ENCODE assay signal across 28 cellular contexts in the genomic region with DNA sequence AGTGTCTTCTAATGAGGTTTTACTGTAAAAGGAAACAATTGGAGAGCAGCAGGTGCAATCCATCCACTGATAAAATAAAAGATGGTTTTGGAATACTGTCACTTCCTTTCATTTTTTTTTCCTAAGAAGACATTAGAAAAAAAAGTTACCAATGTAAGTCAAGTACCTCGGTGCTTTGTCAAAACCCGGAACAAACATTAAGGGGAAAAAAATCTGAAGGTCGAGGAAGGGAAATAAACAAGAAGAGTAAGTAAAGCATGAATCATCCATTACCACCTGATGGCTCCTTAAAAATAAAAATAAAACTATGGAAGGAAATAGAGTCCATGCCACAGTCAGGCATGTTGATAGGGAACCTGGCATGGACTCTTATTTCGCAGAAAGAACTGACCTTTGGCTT. TPM values are rescaled to one million over a fixed set of nuclear protein-coding genes. Genes with fewer than 3 reads are reported as not detected.
"Had no signal": no experiment of that assay in that cellular context is flagged by ENCODE, and none has a peak within 500 bp of the region (broad histone marks: within the 10 kb centered on the region; RNA-seq: fewer than 3 reads in every experiment).

No MANE protein-coding gene starts in this region.

- H3K27me3 ChIP-seq: cardiac muscle cell, Peyer's patch, SJCRH30 had no signal

- H3K4me3 ChIP-seq: cardiac muscle cell, K562, Peyer's patch, SJCRH30 had no signal

- H3K9ac ChIP-seq: SK-N-SH had no signal

- FAIRE-seq: astrocyte, K562 had no signal

- H3K27ac ChIP-seq: cardiac muscle cell, Peyer's patch, RWPE1, SJCRH30, VCaP had no signal

- H3K36me3 ChIP-seq: cardiac muscle cell, Peyer's patch, SJCRH30 had no signal

- ATAC-seq: activated CD4-positive, alpha-beta T cell treated with anti-CD3 and anti-CD28 coated beads for 36 hours; activated T-helper 17 cell treated with anti-CD3 and anti-CD28 coated beads, Interleukin-2, amount 50 U/mL, for 72 hours; K562 had no signal

- H3K4me2 ChIP-seq: SK-N-SH had no signal

- H3K9me3 ChIP-seq: Peyer's patch, SJCRH30, SK-N-SH had no signal

- H3K4me1 ChIP-seq: Peyer's patch, SJCRH30 had no signal

- DNase-seq: activated CD4-positive, alpha-beta memory T cell treated with anti-CD3 and anti-CD28 coated beads, Interleukin-2, amount 10 ng/mL, durations not matched to agents 7 days and 5 days; activated CD4-positive, alpha-beta T cell treated with anti-CD3 and anti-CD28 coated beads for 36 hours; activated CD4-positive, alpha-beta T cell treated with anti-CD3 and anti-CD28 coated beads, Interleukin-2, amount 50 U/mL, for 1 hour; activated gamma-delta T cell; activated naive CD4-positive, alpha-beta T cell treated with anti-CD3 and anti-CD28 coated beads for 36 hours; activated T-cell treated with anti-CD3 and anti-CD28 coated beads for 4 hours; activated T-cell treated with anti-CD3 and anti-CD28 coated beads, Interleukin-2, amount 50 U/mL, for 48 hours; amygdala; cerebellar nuclear complex; Karpas-422; NCI-H1694 treated with DMSO at 0.1 percent for 48 hours; NCI-H2029 treated with DMSO at 0.1 percent for 48 hours; NCI-H446 treated with DMSO at 0.1 percent for 48 hours; NCI-H524 treated with DMSO at 0.1 percent for 48 hours; NCI-H774; NK-92 treated with Interleukin-12 subunit alpha and Interleukin-12 subunit beta, amount 100 ng/mL, for 24 hours; OCI-M1; Peyer's patch; Right ventricle myocardium superior; SJCRH30; SK-N-SH; T-helper 1 cell had no signal

RNA-seq across cellular contexts. Expression of gene XPNPEP2, which starts 15.3 kb away (rescaled TPM):
- total RNA-seq: astrocyte, cardiac muscle cell had no signal
- polyA plus RNA-seq: cardiac muscle cell had no signal

RNA-seq across cellular contexts. Expression of gene SASH3, which starts 56.2 kb away (rescaled TPM):
- total RNA-seq: astrocyte, cardiac muscle cell, SJCRH30 had no signal
- polyA plus RNA-seq: SK-N-SH had no signal
